In genomic region chr9:124863371-124863831, GRCh38 we compare ENCODE assay signal across 10 cellular contexts. TPM values are rescaled to one million over a fixed set of nuclear protein-coding genes. Genes with fewer than 3 reads are reported as not detected.
A peak's percentile ranks its signal among the peaks of the same experiment; 100 is the strongest.
DNase-seq lines count a peak whose midpoint lies in the region; ATAC-seq and TF ChIP-seq lines count a peak whose summit lies in the region.
"Had no signal": no experiment of that assay in that cellular context is flagged by ENCODE, and none has a peak within 500 bp of the region (broad histone marks: within the 10 kb centered on the region; RNA-seq: fewer than 3 reads in every experiment).

No MANE protein-coding gene starts in this region.

- peak overlapping the region; percentile 36 for H3K9ac ChIP-seq in Karpas-422 (ENCODE audit: low read length)

- H3K36me3 Mint-ChIP-seq in CD4-positive, alpha-beta T cell (ENCODE audit: low read depth) = peaks cover 40% of the 10 kb centered on the region
- H3K36me3 Mint-ChIP-seq in brain = peaks cover 25% of the 10 kb centered on the region
- H3K36me3 Mint-ChIP-seq in naive thymus-derived CD4-positive, alpha-beta T cell = peaks cover 4 to 20% (median 13%) of the 10 kb centered on the region in 5 donors

- H3K27ac Mint-ChIP-seq in CD4-positive, alpha-beta T cell = peak overlapping the region; percentile 59
- H3K27ac Mint-ChIP-seq in brain = peak overlapping the region; percentile 20 to 91 (median 83)
- H3K27ac Mint-ChIP-seq in naive thymus-derived CD4-positive, alpha-beta T cell = peak overlapping the region in 4 of 9 donors; percentile 25 to 62 (median 49)

- peak overlapping the region; percentile 82; the same call in 1 of the 2 replicates for H3K4me3 ChIP-seq in Karpas-422 (ENCODE audit: low read length)
- no peak overlapping the region for H3K4me3 ChIP-seq in naive thymus-derived CD4-positive, alpha-beta T cell (ENCODE audit: low read length)

- CTCF ChIA-PET in CD4-positive, alpha-beta T cell (lab: Charles Lee) = no interaction called here
- CTCF ChIA-PET in naive thymus-derived CD4-positive, alpha-beta T cell (lab: Charles Lee) = interaction anchor here (2.4 kb wide), 1 partner anchor 11 kb away, joined by 7 read pairs; no protein-coding TSS in a partner anchor

- no peaks in the 10 kb centered on the region for H3K9me3 ChIP-seq in CD4-positive, alpha-beta T cell (ENCODE audit: control insufficient read depth, low read length)
- no peaks in the 10 kb centered on the region for H3K9me3 ChIP-seq in Karpas-422 (ENCODE audit: low read length)
- no peaks in the 10 kb centered on the region for H3K9me3 ChIP-seq in naive thymus-derived CD4-positive, alpha-beta T cell (ENCODE audit: control insufficient read depth in 2 of 3, low read length in 3 of 3)
- H3K9me3 ChIP-seq: colonic mucosa had no signal

- peaks cover 31% of the 10 kb centered on the region for H3K36me3 ChIP-seq in Karpas-422 (ENCODE audit: insufficient read depth, low read length)
- H3K36me3 ChIP-seq in naive thymus-derived CD4-positive, alpha-beta T cell (ENCODE audit: control insufficient read depth in 2 of 3, insufficient read depth in 3 of 3, low read length in 3 of 3) = peaks cover 0 to 31% (median 0%) of the 10 kb centered on the region in 3 experiments

- TF ChIP-seq CTCF in CD4-positive, alpha-beta T cell (IDR thresholded peaks at IDR 0.05) = no peak
- TF ChIP-seq CTCF in brain (conservative IDR thresholded peaks at IDR 0.05) = no peak

- intact Hi-C loops in CD4-positive, alpha-beta T cell (cut with DNase I, micrococcal nuclease) = loop anchor here (5.0 to 10.0 kb wide), 4 partner anchors 79 to 381 kb away; partner anchors contain the start of genes GOLGA1 (in 1 of the 2), HSPA5 (in 1 of the 2) and SCAI (in 1 of the 2)
- intact Hi-C loops in naive thymus-derived CD4-positive, alpha-beta T cell (cut with micrococcal nuclease) = loop anchor here (2.0 to 10.0 kb wide), 6 partner anchors 279 to 1956 kb away; partner anchors contain the start of genes PBX3 (in 1 of the 2), PPP6C (in 1 of the 2), PSMB7 (in 1 of the 2) and RC3H2 (in 1 of the 2)

- H3K79me2 ChIP-seq in Karpas-422 (ENCODE audit: low read length) = peaks cover 41% of the 10 kb centered on the region

- peak overlapping the region; percentile 89 for H3K4me2 ChIP-seq in Karpas-422 (ENCODE audit: low read depth, low read length, poor library complexity, severe bottlenecking)

- POLR2A ChIA-PET in CD4-positive, alpha-beta T cell (lab: Charles Lee) = interaction anchor here (2.5 kb wide), 1 partner anchor 11 kb away, joined by 20 read pairs; the partner anchor contains the start of gene WDR38
- POLR2A ChIA-PET in naive thymus-derived CD4-positive, alpha-beta T cell (lab: Charles Lee) = interaction anchor here (0.6 to 1.6 kb wide), 2 partner anchors 205 to 378 kb away, joined by 4 to 5 read pairs; partner anchors contain the start of gene HSPA5

- H2AFZ ChIP-seq in Karpas-422 (ENCODE audit: low read length) = peak overlapping the region; percentile 6; the same call in 1 of the 2 replicates

- no peaks in the 10 kb centered on the region for H3K9me2 ChIP-seq in Karpas-422 (replicated peaks; ENCODE audit: insufficient read depth, low read length)

- no peaks in the 10 kb centered on the region for H3K27me3 ChIP-seq in CD4-positive, alpha-beta T cell (ENCODE audit: control insufficient read depth, insufficient read depth, low read length)
- no peaks in the 10 kb centered on the region for H3K27me3 ChIP-seq in Karpas-422 (ENCODE audit: low read length)
- H3K27me3 ChIP-seq in naive thymus-derived CD4-positive, alpha-beta T cell (ENCODE audit: control insufficient read depth in 2 of 2, insufficient read depth in 2 of 2, low read length in 2 of 2) = no peaks in the 10 kb centered on the region
- H3K27me3 ChIP-seq: colonic mucosa had no signal

- H3K27ac ChIP-seq in CD4-positive, alpha-beta T cell (ENCODE audit: low read depth, low read length) = no peak overlapping the region
- peak overlapping the region; percentile 84 for H3K27ac ChIP-seq in Karpas-422 (ENCODE audit: low read length)
- H3K27ac ChIP-seq in naive thymus-derived CD4-positive, alpha-beta T cell (ENCODE audit: low read depth, low read length) = no peak overlapping the region

- no peaks in the 10 kb centered on the region for H3K27me3 Mint-ChIP-seq in CD4-positive, alpha-beta T cell
- H3K27me3 Mint-ChIP-seq in brain = peaks cover 4% of the 10 kb centered on the region
- H3K27me3 Mint-ChIP-seq in naive thymus-derived CD4-positive, alpha-beta T cell = no peaks in the 10 kb centered on the region

- peaks cover 32% of the 10 kb centered on the region for H4K20me1 ChIP-seq in Karpas-422 (ENCODE audit: insufficient read depth, low read depth, low read length)

- peak overlapping the region; percentile 70 for H3K4me3 Mint-ChIP-seq in CD4-positive, alpha-beta T cell
- peak overlapping the region; percentile 63 to 81 (median 70) for H3K4me3 Mint-ChIP-seq in brain
- peak overlapping the region; percentile 1 to 96 (median 64) for H3K4me3 Mint-ChIP-seq in naive thymus-derived CD4-positive, alpha-beta T cell

- H3K4me1 Mint-ChIP-seq in CD4-positive, alpha-beta T cell (ENCODE audit: low read depth) = peaks cover 48% of the 10 kb centered on the region
- H3K4me1 Mint-ChIP-seq in brain = peaks cover 54% of the 10 kb centered on the region
- peaks cover 7 to 45% (median 35%) of the 10 kb centered on the region in 7 donors for H3K4me1 Mint-ChIP-seq in naive thymus-derived CD4-positive, alpha-beta T cell

- no peak for DNase-seq in CD4-positive, alpha-beta T cell
- DNase-seq in Karpas-422 (peak; percentile 81), ecto neural progenitor cell (ENCODE audit: low spot score) (no peak), NCI-H1092 (lab: John Stamatoyannopoulos, UW) (no peak), NCI-H446 treated with DMSO at 0.1 percent for 48 hours (lab: John Stamatoyannopoulos, UW) (no peak)
- no peak for DNase-seq in naive thymus-derived CD4-positive, alpha-beta T cell
- DNase-seq in stimulated activated CD4-positive, alpha-beta T cell treated with anti-CD3 and anti-CD28 coated beads, Interleukin-4, amount 100 ng/mL, for 24 hours = no peak
- DNase-seq: colonic mucosa, islet precursor cell had no signal

- no peaks in the 10 kb centered on the region for H3K9me3 Mint-ChIP-seq in CD4-positive, alpha-beta T cell
- no peaks in the 10 kb centered on the region for H3K9me3 Mint-ChIP-seq in brain
- H3K9me3 Mint-ChIP-seq in naive thymus-derived CD4-positive, alpha-beta T cell = peaks cover 0 to 2% (median 0%) of the 10 kb centered on the region in 11 donors

- peaks cover 52% of the 10 kb centered on the region for H3K4me1 ChIP-seq in Karpas-422 (ENCODE audit: low read length)
- peaks cover 15 to 21% of the 10 kb centered on the region in 2 donors for H3K4me1 ChIP-seq in naive thymus-derived CD4-positive, alpha-beta T cell (ENCODE audit: control insufficient read depth in 2 of 2, insufficient read depth in 2 of 2, low read length in 2 of 2)

- ATAC-seq in CD4-positive, alpha-beta T cell (ENCODE audit: poor library complexity) = no peak
- no peak for ATAC-seq in naive thymus-derived CD4-positive, alpha-beta T cell

RNA-seq across cellular contexts. Expression of gene ARPC5L, which starts 1.5 kb away (rescaled TPM):
- total RNA-seq in CD4-positive, alpha-beta T cell = 10 to 100 TPM; 36.8 to 37.0 TPM
- 56.8 and 124 TPM in 2 replicates for total RNA-seq in Karpas-422 (2014; rRNA removed; shearing (Covaris generic); ENCODE audit: low replicate concordance)
- 69.8 TPM for polyA plus RNA-seq in brain (ENCODE audit: insufficient read depth, low read depth, low replicate concordance)
- 10 to 100 TPM; 20.0 to 66.1 (median 33.1) TPM for total RNA-seq in naive thymus-derived CD4-positive, alpha-beta T cell
- 10 to 100 TPM; 36.3 to 49.2 TPM for polyA plus RNA-seq in naive thymus-derived CD4-positive, alpha-beta T cell

RNA-seq across cellular contexts. Expression of gene RPL35, which starts 1.6 kb away (rescaled TPM):
- 1,000 to 10,000 TPM; 2,088 to 2,142 TPM for total RNA-seq in CD4-positive, alpha-beta T cell
- total RNA-seq in Karpas-422 (2014; rRNA removed; shearing (Covaris generic); ENCODE audit: low replicate concordance) = 3,451 and 4,363 TPM in 2 replicates
- 2,927 TPM for polyA plus RNA-seq in brain (ENCODE audit: insufficient read depth, low read depth, low replicate concordance)
- 1,000 to 10,000 TPM; 1,415 to 1,987 (median 1,778) TPM for total RNA-seq in naive thymus-derived CD4-positive, alpha-beta T cell
- 1,000 to 10,000 TPM; 2,038 to 2,135 TPM for polyA plus RNA-seq in naive thymus-derived CD4-positive, alpha-beta T cell

RNA-seq across cellular contexts. Expression of gene WDR38, which starts 10.1 kb away (rescaled TPM):
- not detected for total RNA-seq in CD4-positive, alpha-beta T cell
- total RNA-seq in Karpas-422 (2014; rRNA removed; shearing (Covaris generic); ENCODE audit: low replicate concordance) = not detected in 2 replicates
- not detected for polyA plus RNA-seq in brain (ENCODE audit: insufficient read depth, low read depth, low replicate concordance)
- not detected for total RNA-seq in naive thymus-derived CD4-positive, alpha-beta T cell
- polyA plus RNA-seq in naive thymus-derived CD4-positive, alpha-beta T cell = not detected
- total RNA-seq: colonic mucosa had no signal
